In the genomic region with DNA sequence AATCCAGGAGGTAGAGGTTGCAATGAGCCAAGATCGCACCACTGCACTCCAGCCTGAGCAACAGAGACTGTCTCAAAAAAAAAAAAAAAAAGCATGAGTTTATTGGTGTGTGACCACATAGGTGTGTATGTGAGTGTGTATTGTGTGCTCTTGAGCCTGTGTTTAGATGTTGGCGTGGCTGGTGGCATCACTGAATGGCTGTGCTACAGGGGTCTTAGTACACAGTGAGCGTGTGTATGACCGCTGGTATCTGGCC, we compare ENCODE assay signal across 1 cellular context.
TF ChIP-seq lines count a peak whose summit lies in the region.

No MANE protein-coding gene starts in this region.

TF ChIP-seq in HepG2, 621 proteins besides CTCF, POLR2A, EP300 and RAD21:
- TF ChIP-seq SPEN (CRISPR knock-in tag; IDR thresholded peaks at IDR 0.05; ENCODE audit: low read depth) (peak; percentile 5; the same call in 1 of the 2 replicates), CC2D1A (CRISPR knock-in tag; IDR thresholded peaks at IDR 0.05) (no peak), REPIN1 (CRISPR knock-in tag; IDR thresholded peaks at IDR 0.05; ENCODE audit: borderline replicate concordance, low read depth) (no peak), ZNF772 (CRISPR knock-in tag; IDR thresholded peaks at IDR 0.05) (no peak), ZNF547 (CRISPR knock-in tag; IDR thresholded peaks at IDR 0.05) (no peak), ZSCAN25 (CRISPR knock-in tag; IDR thresholded peaks at IDR 0.05) (no peak), BRD4 (CRISPR knock-in tag; IDR thresholded peaks at IDR 0.05) (no peak), NCOR1 (IDR thresholded peaks at IDR 0.05; ENCODE audit: borderline replicate concordance, low read length) (no peak), KDM5B (CRISPR knock-in tag; IDR thresholded peaks at IDR 0.05; ENCODE audit: borderline replicate concordance) (no peak), MAZ (IDR thresholded peaks at IDR 0.05; ENCODE audit: borderline replicate concordance, low read depth, low read length) (no peak), MAZ (CRISPR knock-in tag; IDR thresholded peaks at IDR 0.05; ENCODE audit: low read depth) (no peak), KLF13 (CRISPR knock-in tag; IDR thresholded peaks at IDR 0.05) (no peak), EED (CRISPR knock-in tag; IDR thresholded peaks at IDR 0.05) (no peak), ZBTB38 (CRISPR knock-in tag; IDR thresholded peaks at IDR 0.05) (no peak)
- TF ChIP-seq, protein P1, sequence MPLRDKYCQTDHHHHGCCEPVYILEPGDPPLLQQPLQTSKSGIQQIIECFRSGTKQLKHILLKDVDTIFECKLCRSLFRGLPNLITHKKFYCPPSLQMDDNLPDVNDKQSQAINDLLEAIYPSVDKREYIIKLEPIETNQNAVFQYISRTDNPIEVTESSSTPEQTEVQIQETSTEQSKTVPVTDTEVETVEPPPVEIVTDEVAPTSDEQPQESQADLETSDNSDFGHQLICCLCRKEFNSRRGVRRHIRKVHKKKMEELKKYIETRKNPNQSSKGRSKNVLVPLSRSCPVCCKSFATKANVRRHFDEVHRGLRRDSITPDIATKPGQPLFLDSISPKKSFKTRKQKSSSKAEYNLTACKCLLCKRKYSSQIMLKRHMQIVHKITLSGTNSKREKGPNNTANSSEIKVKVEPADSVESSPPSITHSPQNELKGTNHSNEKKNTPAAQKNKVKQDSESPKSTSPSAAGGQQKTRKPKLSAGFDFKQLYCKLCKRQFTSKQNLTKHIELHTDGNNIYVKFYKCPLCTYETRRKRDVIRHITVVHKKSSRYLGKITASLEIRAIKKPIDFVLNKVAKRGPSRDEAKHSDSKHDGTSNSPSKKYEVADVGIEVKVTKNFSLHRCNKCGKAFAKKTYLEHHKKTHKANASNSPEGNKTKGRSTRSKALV (CRISPR knock-in tag; IDR thresholded peaks at IDR 0.05), result 0 out of 2 replicates have a peak, but pooled peaks have one; percentile 47
- TF ChIP-seq, protein P2, sequence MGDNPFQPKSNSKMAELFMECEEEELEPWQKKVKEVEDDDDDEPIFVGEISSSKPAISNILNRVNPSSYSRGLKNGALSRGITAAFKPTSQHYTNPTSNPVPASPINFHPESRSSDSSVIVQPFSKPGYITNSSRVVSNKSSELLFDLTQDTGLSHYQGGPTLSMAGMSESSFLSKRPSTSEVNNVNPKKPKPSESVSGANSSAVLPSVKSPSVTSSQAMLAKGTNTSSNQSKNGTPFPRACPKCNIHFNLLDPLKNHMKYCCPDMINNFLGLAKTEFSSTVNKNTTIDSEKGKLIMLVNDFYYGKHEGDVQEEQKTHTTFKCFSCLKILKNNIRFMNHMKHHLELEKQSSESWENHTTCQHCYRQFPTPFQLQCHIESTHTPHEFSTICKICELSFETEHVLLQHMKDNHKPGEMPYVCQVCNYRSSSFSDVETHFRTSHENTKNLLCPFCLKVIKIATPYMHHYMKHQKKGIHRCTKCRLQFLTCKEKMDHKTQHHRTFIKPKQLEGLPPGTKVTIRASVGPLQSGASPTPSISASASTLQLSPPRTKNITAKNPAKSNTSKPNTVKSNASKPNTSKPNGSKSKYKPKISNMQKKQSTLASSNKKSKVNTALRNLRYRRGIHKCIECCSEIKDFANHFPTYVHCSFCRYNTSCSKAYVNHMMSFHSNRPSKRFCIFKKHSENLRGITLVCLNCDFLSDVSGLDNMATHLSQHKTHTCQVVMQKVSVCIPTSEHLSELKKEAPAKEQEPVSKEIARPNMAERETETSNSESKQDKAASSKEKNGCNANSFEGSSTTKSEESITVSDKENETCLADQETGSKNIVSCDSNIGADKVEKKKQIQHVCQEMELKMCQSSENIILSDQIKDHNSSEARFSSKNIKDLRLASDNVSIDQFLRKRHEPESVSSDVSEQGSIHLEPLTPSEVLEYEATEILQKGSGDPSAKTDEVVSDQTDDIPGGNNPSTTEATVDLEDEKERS (CRISPR knock-in tag; IDR thresholded peaks at IDR 0.05), result no peak
- TF ChIP-seq, protein P3, sequence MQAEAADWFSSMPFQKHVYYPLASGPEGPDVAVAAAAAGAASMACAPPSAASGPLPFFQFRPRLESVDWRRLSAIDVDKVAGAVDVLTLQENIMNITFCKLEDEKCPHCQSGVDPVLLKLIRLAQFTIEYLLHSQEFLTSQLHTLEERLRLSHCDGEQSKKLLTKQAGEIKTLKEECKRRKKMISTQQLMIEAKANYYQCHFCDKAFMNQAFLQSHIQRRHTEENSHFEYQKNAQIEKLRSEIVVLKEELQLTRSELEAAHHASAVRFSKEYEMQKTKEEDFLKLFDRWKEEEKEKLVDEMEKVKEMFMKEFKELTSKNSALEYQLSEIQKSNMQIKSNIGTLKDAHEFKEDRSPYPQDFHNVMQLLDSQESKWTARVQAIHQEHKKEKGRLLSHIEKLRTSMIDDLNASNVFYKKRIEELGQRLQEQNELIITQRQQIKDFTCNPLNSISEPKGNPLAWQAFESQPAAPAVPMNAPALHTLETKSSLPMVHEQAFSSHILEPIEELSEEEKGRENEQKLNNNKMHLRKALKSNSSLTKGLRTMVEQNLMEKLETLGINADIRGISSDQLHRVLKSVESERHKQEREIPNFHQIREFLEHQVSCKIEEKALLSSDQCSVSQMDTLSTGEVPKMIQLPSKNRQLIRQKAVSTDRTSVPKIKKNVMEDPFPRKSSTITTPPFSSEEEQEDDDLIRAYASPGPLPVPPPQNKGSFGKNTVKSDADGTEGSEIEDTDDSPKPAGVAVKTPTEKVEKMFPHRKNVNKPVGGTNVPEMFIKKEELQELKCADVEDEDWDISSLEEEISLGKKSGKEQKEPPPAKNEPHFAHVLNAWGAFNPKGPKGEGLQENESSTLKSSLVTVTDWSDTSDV (CRISPR knock-in tag; IDR thresholded peaks at IDR 0.05), result no peak
TF ChIP-seq in HepG2: peak in this region for 2.
